In genomic region chr10:61836888-61837747, GRCh38 we compare ENCODE assay signal across 2 cellular contexts.
TF ChIP-seq lines count a peak whose summit lies in the region.

No MANE protein-coding gene starts in this region.

TF ChIP-seq in HEK293, 187 proteins besides CTCF, POLR2A, EP300 and RAD21 (continued from another document and continues in another):
- no peak for TF ChIP-seq ZNF148 (tag by site-specific recombination; IDR thresholded peaks at IDR 0.05; ENCODE audit: borderline replicate concordance)
- TF ChIP-seq KLF16 (tag by site-specific recombination; IDR thresholded peaks at IDR 0.05), result no peak
- TF ChIP-seq KLF7 (tag by site-specific recombination; IDR thresholded peaks at IDR 0.05; ENCODE audit: borderline replicate concordance), result no peak
- peak; percentile 89 for TF ChIP-seq ZNF843 (tag by site-specific recombination; IDR thresholded peaks at IDR 0.05)
- TF ChIP-seq ZNF664 (tag by site-specific recombination; IDR thresholded peaks at IDR 0.05), result no peak; the same call in 1 of the 2 replicates
- TF ChIP-seq, protein P1, sequence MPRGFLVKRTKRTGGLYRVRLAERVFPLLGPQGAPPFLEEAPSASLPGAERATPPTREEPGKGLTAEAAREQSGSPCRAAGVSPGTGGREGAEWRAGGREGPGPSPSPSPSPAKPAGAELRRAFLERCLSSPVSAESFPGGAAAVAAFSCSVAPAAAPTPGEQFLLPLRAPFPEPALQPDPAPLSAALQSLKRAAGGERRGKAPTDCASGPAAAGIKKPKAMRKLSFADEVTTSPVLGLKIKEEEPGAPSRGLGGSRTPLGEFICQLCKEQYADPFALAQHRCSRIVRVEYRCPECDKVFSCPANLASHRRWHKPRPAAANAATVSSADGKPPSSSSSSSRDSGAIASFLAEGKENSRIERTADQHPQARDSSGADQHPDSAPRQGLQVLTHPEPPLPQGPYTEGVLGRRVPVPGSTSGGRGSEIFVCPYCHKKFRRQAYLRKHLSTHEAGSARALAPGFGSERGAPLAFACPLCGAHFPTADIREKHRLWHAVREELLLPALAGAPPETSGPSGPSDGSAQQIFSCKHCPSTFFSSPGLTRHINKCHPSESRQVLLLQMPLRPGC (tag by site-specific recombination; IDR thresholded peaks at IDR 0.05), result no peak
- peak; percentile 97 for TF ChIP-seq GLIS1 (tag by site-specific recombination; IDR thresholded peaks at IDR 0.05)
- peak; percentile 70; the same call in 1 of the 2 replicates for TF ChIP-seq ZNF639 (tag by site-specific recombination; IDR thresholded peaks at IDR 0.05)
- no peak for TF ChIP-seq ZNF302 (tag by site-specific recombination; IDR thresholded peaks at IDR 0.05; ENCODE audit: low read depth)
- no peak for TF ChIP-seq ZNF768 (tag by site-specific recombination; IDR thresholded peaks at IDR 0.05)
- TF ChIP-seq ZNF132 (tag by site-specific recombination; IDR thresholded peaks at IDR 0.05; ENCODE audit: borderline replicate concordance), result no peak
- TF ChIP-seq, protein P2, sequence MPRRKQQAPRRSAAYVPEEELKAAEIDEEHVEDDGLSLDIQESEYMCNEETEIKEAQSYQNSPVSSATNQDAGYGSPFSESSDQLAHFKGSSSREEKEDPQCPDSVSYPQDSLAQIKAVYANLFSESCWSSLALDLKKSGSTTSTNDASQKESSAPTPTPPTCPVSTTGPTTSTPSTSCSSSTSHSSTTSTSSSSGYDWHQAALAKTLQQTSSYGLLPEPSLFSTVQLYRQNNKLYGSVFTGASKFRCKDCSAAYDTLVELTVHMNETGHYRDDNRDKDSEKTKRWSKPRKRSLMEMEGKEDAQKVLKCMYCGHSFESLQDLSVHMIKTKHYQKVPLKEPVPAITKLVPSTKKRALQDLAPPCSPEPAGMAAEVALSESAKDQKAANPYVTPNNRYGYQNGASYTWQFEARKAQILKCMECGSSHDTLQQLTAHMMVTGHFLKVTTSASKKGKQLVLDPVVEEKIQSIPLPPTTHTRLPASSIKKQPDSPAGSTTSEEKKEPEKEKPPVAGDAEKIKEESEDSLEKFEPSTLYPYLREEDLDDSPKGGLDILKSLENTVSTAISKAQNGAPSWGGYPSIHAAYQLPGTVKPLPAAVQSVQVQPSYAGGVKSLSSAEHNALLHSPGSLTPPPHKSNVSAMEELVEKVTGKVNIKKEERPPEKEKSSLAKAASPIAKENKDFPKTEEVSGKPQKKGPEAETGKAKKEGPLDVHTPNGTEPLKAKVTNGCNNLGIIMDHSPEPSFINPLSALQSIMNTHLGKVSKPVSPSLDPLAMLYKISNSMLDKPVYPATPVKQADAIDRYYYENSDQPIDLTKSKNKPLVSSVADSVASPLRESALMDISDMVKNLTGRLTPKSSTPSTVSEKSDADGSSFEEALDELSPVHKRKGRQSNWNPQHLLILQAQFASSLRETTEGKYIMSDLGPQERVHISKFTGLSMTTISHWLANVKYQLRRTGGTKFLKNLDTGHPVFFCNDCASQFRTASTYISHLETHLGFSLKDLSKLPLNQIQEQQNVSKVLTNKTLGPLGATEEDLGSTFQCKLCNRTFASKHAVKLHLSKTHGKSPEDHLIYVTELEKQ (tag by site-specific recombination; IDR thresholded peaks at IDR 0.05; ENCODE audit: borderline replicate concordance), result peak; percentile 71; the same call in 1 of the 2 replicates
- no peak for TF ChIP-seq ZNF791 (tag by site-specific recombination; IDR thresholded peaks at IDR 0.05)
- TF ChIP-seq ZBTB7A (tag by site-specific recombination; IDR thresholded peaks at IDR 0.05; ENCODE audit: low read depth), result no peak
- no peak for TF ChIP-seq ZNF521 (tag by site-specific recombination; IDR thresholded peaks at IDR 0.05)
- TF ChIP-seq ZNF157 (tag by site-specific recombination; IDR thresholded peaks at IDR 0.05), result no peak
- no peak for TF ChIP-seq ZBTB44 (tag by site-specific recombination; IDR thresholded peaks at IDR 0.05)
- TF ChIP-seq ZNF571 (tag by site-specific recombination; IDR thresholded peaks at IDR 0.05), result no peak

TF ChIP-seq in SK-N-SH, 30 proteins besides CTCF, POLR2A, EP300 and RAD21 (continued from another document):
- TF ChIP-seq ZBTB33 (IDR thresholded peaks at IDR 0.05; ENCODE audit: borderline replicate concordance, low read depth) (no peak), SIN3A (IDR thresholded peaks at IDR 0.05; ENCODE audit: borderline replicate concordance, low read depth, low read length) (no peak), MAX (IDR thresholded peaks at IDR 0.05; ENCODE audit: low read depth) (0 out of 2 replicates have a peak, but pooled peaks have one; percentile 31), TEAD4 (IDR thresholded peaks at IDR 0.05; ENCODE audit: borderline replicate concordance, insufficient read depth) (peak; percentile 79)
